9 cellular contexts compared by ENCODE assay signal in the genomic region with DNA sequence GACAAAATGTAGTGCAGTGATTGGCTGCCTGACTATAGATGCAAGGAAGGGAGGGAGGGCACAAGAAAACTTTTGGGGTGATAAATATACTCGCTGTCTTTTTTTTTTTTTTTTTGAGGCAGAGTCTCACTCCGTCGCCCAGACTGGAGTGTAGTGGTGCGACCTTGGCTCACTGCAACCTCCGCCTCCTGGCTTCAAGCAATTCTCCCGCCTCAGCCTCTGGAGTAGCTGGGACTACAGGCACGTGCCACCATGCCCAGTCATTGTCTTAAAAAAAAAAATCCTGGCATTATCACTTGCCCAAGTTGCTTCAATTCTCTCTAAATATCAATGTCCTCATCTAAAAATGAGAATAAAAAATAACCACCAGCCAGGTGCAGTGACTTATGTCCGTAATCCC. TPM values are rescaled to one million over a fixed set of nuclear protein-coding genes. Genes with fewer than 3 reads are reported as not detected.
"Had no signal": no experiment of that assay in that cellular context is flagged by ENCODE, and none has a peak within 500 bp of the region (broad histone marks: within the 10 kb centered on the region; RNA-seq: fewer than 3 reads in every experiment).

No MANE protein-coding gene starts in this region.

- DNase-seq: GDM1, GF-D8 had no signal

- ATAC-seq: GM12878 had no signal

- FAIRE-seq: G401.6, GM12878, GM12891, GM12892, GM18507, GM19239 had no signal

- H3K4me3 ChIP-seq: GM12878 had no signal

RNA-seq across cellular contexts. Expression of a gene that starts 7.6 kb away (rescaled TPM):
- total RNA-seq: G401, GM12878 had no signal
